Comparison of ENCODE assay signal across 9 cellular contexts in genomic region chr3:32438596-32439344, GRCh38. TPM values are rescaled to one million over a fixed set of nuclear protein-coding genes. Genes with fewer than 3 reads are reported as not detected.
A peak's percentile ranks its signal among the peaks of the same experiment; 100 is the strongest.
DNase-seq lines count a peak whose midpoint lies in the region; ATAC-seq and TF ChIP-seq lines count a peak whose summit lies in the region.
"Had no signal": no experiment of that assay in that cellular context is flagged by ENCODE, and none has a peak within 500 bp of the region (broad histone marks: within the 10 kb centered on the region; RNA-seq: fewer than 3 reads in every experiment).

No MANE protein-coding gene starts in this region.

- no peak for TF ChIP-seq CTCF in KMS-11 (conservative IDR thresholded peaks at IDR 0.05; ENCODE audit: low read depth, low read length)

- H3K4me1 ChIP-seq in KMS-11 (ENCODE audit: low read depth, poor library complexity, severe bottlenecking) = peaks cover 70% of the 10 kb centered on the region
- no peaks in the 10 kb centered on the region for H3K4me1 ChIP-seq in aorta (ENCODE audit: control insufficient read depth in 1 of 2, insufficient read depth in 2 of 2, low read length in 2 of 2)
- peaks cover 6% of the 10 kb centered on the region for H3K4me1 ChIP-seq in HAP-1

- in situ Hi-C loops in HAP-1 (cut with MboI; ENCODE audit: low sequenced_read_pairs) = no loop called here

- H3K9me3 ChIP-seq in aorta (ENCODE audit: control insufficient read depth, low read length) (no peaks in the 10 kb centered on the region), HAP-1 (no peaks in the 10 kb centered on the region)
- H3K9me3 ChIP-seq: neutrophil had no signal

- H2AFZ ChIP-seq in KMS-11 (ENCODE audit: low read depth) = no peak overlapping the region

- peak; percentile 98 for ATAC-seq in GM18520 (IDR thresholded peaks at IDR 0.05; ENCODE audit: unreplicated experiment)
- ATAC-seq in GM21576 (IDR thresholded peaks at IDR 0.05; ENCODE audit: unreplicated experiment) = peak; percentile 92
- ATAC-seq in aorta (ENCODE audit: low FRiP score) = no peak

- H3K27me3 ChIP-seq in KMS-11 (ENCODE audit: insufficient read depth, low read depth) = no peaks in the 10 kb centered on the region
- no peaks in the 10 kb centered on the region for H3K27me3 ChIP-seq in aorta (ENCODE audit: control insufficient read depth in 1 of 2, insufficient read depth in 2 of 2, low read length in 1 of 2)
- no peaks in the 10 kb centered on the region for H3K27me3 ChIP-seq in HAP-1 (ENCODE audit: low read depth)
- H3K27me3 ChIP-seq: neutrophil had no signal

- no peaks in the 10 kb centered on the region for H4K20me1 ChIP-seq in KMS-11 (ENCODE audit: insufficient read depth)

- H3K9ac ChIP-seq in KMS-11 = no peak overlapping the region

- H3K36me3 ChIP-seq in KMS-11 (ENCODE audit: insufficient read depth) (no peaks in the 10 kb centered on the region), aorta (ENCODE audit: control insufficient read depth in 1 of 2, insufficient read depth in 2 of 2, low read length in 1 of 2) (no peaks in the 10 kb centered on the region), HAP-1 (replicated peaks) (no peaks in the 10 kb centered on the region)
- H3K36me3 ChIP-seq: neutrophil had no signal

- peaks cover 22% of the 10 kb centered on the region; the same call in 1 of the 2 replicates for H3K79me2 ChIP-seq in KMS-11 (ENCODE audit: insufficient read depth, low read depth)

- H3K27ac ChIP-seq in KMS-11 (0 out of 2 replicates have a peak overlapping the region, but pooled peaks have one; percentile 19), aorta (ENCODE audit: low read depth in 1 of 2, low read length in 2 of 2) (no peak overlapping the region)
- H3K27ac ChIP-seq: neutrophil had no signal

- peak overlapping the region; percentile 29; the same call in 1 of the 2 replicates for H3K4me2 ChIP-seq in KMS-11

- DNase-seq in islet precursor cell (peak; percentile 63), HPDE6-E6E7 (ENCODE audit: extremely low spot score) (no peak), aorta (no peak), NCI-H2171 treated with DMSO at 0.1 percent for 48 hours (lab: John Stamatoyannopoulos, UW) (no peak), HAP-1 (ENCODE audit: low spot score in 2 of 2) (no peak)

- 65 to 66% methylated on average over 10 of the region's 10 CpGs for WGBS in aorta, 2 donors

- intact Hi-C loops in aorta (cut with DNase I) = no loop called here

- H3K4me3 ChIP-seq in KMS-11 (IDR thresholded peaks at IDR 0.05; ENCODE audit: insufficient read depth, low read depth, low read length) (no peak overlapping the region), aorta (ENCODE audit: low read length in 2 of 2) (no peak overlapping the region), HAP-1 (no peak overlapping the region)

RNA-seq across cellular contexts. Expression of gene CMTM7, which starts 47.1 kb away (rescaled TPM):
- 10 to 100 TPM; 11.8 to 17.3 TPM for total RNA-seq in aorta
- 1 to 10 TPM; 2.0 to 5.0 TPM for polyA plus RNA-seq in aorta
